Comparison of ENCODE assay signal across 8 cellular contexts in the genomic region with DNA sequence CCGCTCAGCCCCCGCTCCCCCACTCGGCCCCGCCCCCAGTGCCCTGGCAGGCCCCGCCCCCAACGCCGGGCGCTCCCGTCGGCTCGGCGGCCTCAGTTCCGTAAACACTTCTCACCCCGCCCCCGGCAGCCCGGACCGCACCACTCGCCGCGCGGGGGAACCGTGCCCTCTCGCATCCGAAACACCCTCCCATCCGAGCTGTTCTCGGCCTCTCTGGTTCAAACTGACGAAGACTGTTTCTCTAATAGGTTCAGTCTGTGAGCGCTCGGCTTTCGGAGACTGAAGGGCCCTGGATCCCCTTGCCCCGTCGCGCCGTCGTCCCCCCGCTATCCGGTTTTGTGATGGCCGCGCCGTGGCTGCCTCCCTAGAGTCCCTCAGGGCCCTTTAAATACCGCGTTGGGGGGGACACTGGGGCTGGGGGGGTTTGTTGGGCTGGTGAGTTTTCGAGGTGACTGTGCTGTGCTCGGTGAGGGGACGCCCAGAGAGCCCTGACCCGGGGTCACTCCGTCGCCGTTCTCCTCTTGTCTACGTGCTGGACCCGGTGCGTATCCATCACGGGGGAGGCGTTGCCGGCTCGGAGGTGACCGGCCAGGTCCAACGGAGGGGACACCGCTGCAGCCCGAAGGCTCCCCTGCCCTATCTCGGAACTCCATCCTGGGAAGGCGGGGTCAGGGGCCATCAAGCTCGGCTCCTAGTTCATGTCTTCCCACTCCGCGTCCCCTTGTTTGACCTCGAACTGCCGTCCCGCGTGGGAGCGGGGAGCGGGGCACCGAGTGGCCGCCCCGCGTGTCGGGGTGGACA.
A peak's percentile ranks its signal among the peaks of the same experiment; 100 is the strongest.
DNase-seq lines count a peak whose midpoint lies in the region; ATAC-seq and TF ChIP-seq lines count a peak whose summit lies in the region.

A gene (plus strand): TSS at position 333 of the 801 bp plus-strand sequence. CDS start 8,343 bp downstream, outside the sequence.

- peak within 1 kb of the TSS; percentile 52 for H3K4me3 ChIP-seq in RWPE2 (ENCODE audit: severe bottlenecking)
- peak within 1 kb of the TSS; percentile 97 for H3K4me3 ChIP-seq in fibroblast of pulmonary artery (replicated peaks; ENCODE audit: low read depth, low read length)

- H3K9me3 ChIP-seq in KOPT-K1 (ENCODE audit: insufficient read depth, low read length, poor library complexity, severe bottlenecking) (no peaks in the 10 kb centered on the region), RWPE2 (ENCODE audit: severe bottlenecking) (no peaks in the 10 kb centered on the region)

- H3K27ac Mint-ChIP-seq in nephron: peak within 1 kb of the TSS; percentile 96 to 99 (median 99)

- peaks cover 5% of the 10 kb centered on the region for H3K4me1 ChIP-seq in RWPE2 (ENCODE audit: insufficient read depth, poor library complexity, severe bottlenecking)

- ATAC-seq in GM21786 (IDR thresholded peaks at IDR 0.05; ENCODE audit: unreplicated experiment): peak; percentile 56
- peak; percentile 77 for ATAC-seq in RWPE2 (ENCODE audit: low read depth)

- H3K36me3 Mint-ChIP-seq in nephron (ENCODE audit: low read depth): no peaks in the 10 kb centered on the region

- TF ChIP-seq CTCF in RWPE2 (IDR thresholded peaks at IDR 0.05; ENCODE audit: poor library complexity, severe bottlenecking): no peak
- no peak for TF ChIP-seq CTCF in fibroblast of pulmonary artery (IDR thresholded peaks at IDR 0.05; ENCODE audit: low read length, missing control alignments)
- no peak for TF ChIP-seq CTCF in nephron (IDR thresholded peaks at IDR 0.05; ENCODE audit: unreplicated experiment in 3 of 3)

- peak within 1 kb of the TSS; percentile 93 to 95 (median 95) for H3K4me3 Mint-ChIP-seq in nephron

- no peaks in the 10 kb centered on the region for H3K27me3 ChIP-seq in RWPE2 (ENCODE audit: insufficient read depth, poor library complexity, severe bottlenecking)

- peak; percentile 94 for DNase-seq in DMS53 (lab: John Stamatoyannopoulos, UW)
- peak; percentile 79 for DNase-seq in RWPE2 (ENCODE audit: low spot score)
- DNase-seq in activated effector memory CD4-positive, alpha-beta T cell treated with anti-CD3 and anti-CD28 coated beads, Interleukin-2, amount 50 U/mL, for 16 hours: peak; percentile 97
- DNase-seq in fibroblast of pulmonary artery (ENCODE audit: low read depth): peak; percentile 79
- peak; percentile 91 for DNase-seq in stimulated activated naive CD4-positive, alpha-beta T cell treated with Interleukin-2 at 50 U/mL for 16 hours (lab: John Stamatoyannopoulos, UW)

- H3K36me3 ChIP-seq in KOPT-K1 (ENCODE audit: insufficient read depth, low read length) (no peaks in the 10 kb centered on the region), RWPE2 (ENCODE audit: low read depth) (no peaks in the 10 kb centered on the region)

- H3K9me3 Mint-ChIP-seq in nephron: no peaks in the 10 kb centered on the region

- H3K27me3 Mint-ChIP-seq in nephron (ENCODE audit: low read depth): no peaks in the 10 kb centered on the region

- peaks cover 35% of the 10 kb centered on the region for H3K4me1 Mint-ChIP-seq in nephron

- H3K27ac ChIP-seq in KOPT-K1 (ENCODE audit: low read depth, low read length, poor library complexity, severe bottlenecking) (peak within 1 kb of the TSS; percentile 82), RWPE2 (ENCODE audit: poor library complexity, severe bottlenecking) (peak within 1 kb of the TSS; percentile 32)

Comparison
In these comparisons a context has a peak if more than half of its experiments do, and no peak if none do; other contexts are left out.
1. Peak in every context shown above with its lines: DNase-seq, ATAC-seq, H3K4me3 ChIP-seq and H3K27ac ChIP-seq.